ENCODE assay signal across 8 cellular contexts in genomic region chr14:70073924-70074566, GRCh38.
DNase-seq lines count a peak whose midpoint lies in the region; ATAC-seq and TF ChIP-seq lines count a peak whose summit lies in the region.

No MANE protein-coding gene starts in this region.

- no peaks in the 10 kb centered on the region for H3K4me1 Mint-ChIP-seq in naive B cell

- no peak overlapping the region for H3K4me3 Mint-ChIP-seq in naive B cell

- H3K9me3 ChIP-seq in AG04450 (ENCODE audit: control insufficient read depth, insufficient read depth, low read length) (no peaks in the 10 kb centered on the region), thyroid gland (no peaks in the 10 kb centered on the region)

- H3K9me3 Mint-ChIP-seq in naive B cell: no peaks in the 10 kb centered on the region

- no peak overlapping the region for H3K27ac ChIP-seq in AG04450 (ENCODE audit: low read depth, low read length)
- H3K27ac ChIP-seq in thyroid gland: no peak overlapping the region

- no peak overlapping the region for H3K4me3 ChIP-seq in AG04450 (ENCODE audit: low read depth, low read length)
- no peak overlapping the region for H3K4me3 ChIP-seq in epithelial cell of esophagus (ENCODE audit: low read length)
- H3K4me3 ChIP-seq in thyroid gland (replicated peaks in 1 of 3): no peak overlapping the region

- no peaks in the 10 kb centered on the region for H3K36me3 Mint-ChIP-seq in naive B cell

- TF ChIP-seq POLR2A in thyroid gland (IDR thresholded peaks at IDR 0.05): no peak

- POLR2A ChIA-PET in AG04450 (lab: Yijun Ruan, JAX): interaction anchor here (1.1 kb wide), 1 partner anchor 255 kb away, joined by 3 read pairs; no protein-coding TSS in a partner anchor

- H3K4me1 ChIP-seq in thyroid gland: no peaks in the 10 kb centered on the region

- peak overlapping the region in 1 of 6 donors; percentile 71 for H3K27ac Mint-ChIP-seq in naive B cell

- ATAC-seq in naive B cell (ENCODE audit: low read depth in 2 of 2) (no peak), HG03565 (IDR thresholded peaks at IDR 0.05; ENCODE audit: unreplicated experiment) (no peak)

- in situ Hi-C loops in GM13977 (cut with MboI; ENCODE audit: low pct_unique_long_range_greater_than_20kb, low sequenced_read_pairs, unreplicated experiment): no loop called here

- DNase-seq in AG04450 (ENCODE audit: low read depth, low spot score) (peak; percentile 24), GM13977 (ENCODE audit: low spot score) (peak; percentile 73), NCI-H2171 treated with DMSO at 0.1 percent for 48 hours (lab: John Stamatoyannopoulos, UW) (peak; percentile 48), epithelial cell of esophagus (ENCODE audit: low read depth) (peak; percentile 89), naive B cell (peak; percentile 6), thyroid gland (peak; percentile 44 to 57)
- DNase-seq in activated CD4-positive, alpha-beta T cell treated with anti-CD3 and anti-CD28 coated beads for 48 hours: peak; percentile 75

- no peaks in the 10 kb centered on the region for H3K36me3 ChIP-seq in thyroid gland

- intact Hi-C loops in thyroid gland (cut with DNase I): no loop called here

- H3K27me3 ChIP-seq in AG04450 (ENCODE audit: control insufficient read depth, insufficient read depth, low read length): peaks cover 10% of the 10 kb centered on the region
- no peaks in the 10 kb centered on the region for H3K27me3 ChIP-seq in thyroid gland

- CTCF ChIA-PET in AG04450 (lab: Charles Lee): interaction anchor here (0.6 to 5.8 kb wide), 26 partner anchors 9 to 265 kb away, joined by 3 to 78 read pairs (median 4); no protein-coding TSS in a partner anchor

- H3K27me3 Mint-ChIP-seq in naive B cell: peaks cover 29 to 39% (median 31%) of the 10 kb centered on the region in 3 donors

- WGBS in thyroid gland, 2 donors: 50 to 52% methylated on average over 3 of the region's 3 CpGs

- TF ChIP-seq CTCF in AG04450 (IDR thresholded peaks at IDR 0.05; ENCODE audit: low read depth, low read length) (peak; percentile 89), GM13977 (IDR thresholded peaks at IDR 0.05; ENCODE audit: extremely low read depth, insufficient read depth, missing control alignments) (peak; percentile 83), epithelial cell of esophagus (IDR thresholded peaks at IDR 0.05; ENCODE audit: insufficient read depth, low read depth, low read length, missing control alignments) (peak; percentile 98), thyroid gland (IDR thresholded peaks at IDR 0.05) (peak; percentile 21 to 61 (median 43))

Comparison
In these comparisons a context has a peak if more than half of its experiments do, and no peak if none do; other contexts are left out.
1. DNase-seq: peak in every context shown above with its lines; median percentile 89 in epithelial cell of esophagus; 75 in activated CD4-positive, alpha-beta T cell treated with anti-CD3 and anti-CD28 coated beads for 48 hours; 73 in GM13977; 50 in thyroid gland; 48 in NCI-H2171 treated with DMSO at 0.1 percent for 48 hours; 24 in AG04450; 6 in naive B cell.
2. CTCF ChIP-seq: peak in every context shown above with its lines; median percentile 98 in epithelial cell of esophagus; 89 in AG04450; 83 in GM13977; 43 in thyroid gland.